ENCODE assay signal across 11 cellular contexts in the genomic region with DNA sequence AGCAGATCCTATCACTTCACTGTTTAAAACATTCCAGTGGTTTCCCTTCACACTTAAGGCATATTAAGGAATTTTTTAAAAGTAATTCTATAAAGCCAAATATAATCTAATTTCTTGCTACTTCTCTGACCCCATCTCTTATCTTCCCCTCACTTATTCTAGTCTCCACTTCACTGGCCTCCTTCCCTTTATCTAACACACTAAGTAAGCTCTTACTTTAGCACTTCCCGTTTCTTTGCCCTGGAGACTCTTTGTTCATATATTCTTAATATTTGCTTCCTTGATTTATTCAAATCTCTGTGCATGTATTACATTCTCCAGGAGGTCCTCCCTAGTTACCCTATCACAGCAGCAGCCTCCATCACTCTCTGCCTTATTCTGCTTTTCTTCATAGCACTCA. TPM values are rescaled to one million over a fixed set of nuclear protein-coding genes. Genes with fewer than 3 reads are reported as not detected.
DNase-seq lines count a peak whose midpoint lies in the region; ATAC-seq and TF ChIP-seq lines count a peak whose summit lies in the region.
"Had no signal": no experiment of that assay in that cellular context is flagged by ENCODE, and none has a peak within 500 bp of the region (broad histone marks: within the 10 kb centered on the region; RNA-seq: fewer than 3 reads in every experiment).

No MANE protein-coding gene starts in this region.

- H3K4me1 ChIP-seq in tibial artery, result no peaks in the 10 kb centered on the region
- no peaks in the 10 kb centered on the region for H3K4me1 ChIP-seq in neural progenitor cell
- H3K4me1 ChIP-seq: A549 had no signal

- TF ChIP-seq CTCF in tibial artery (IDR thresholded peaks at IDR 0.05) (no peak), neural progenitor cell (IDR thresholded peaks at IDR 0.05) (no peak)

- H3K9me3 Mint-ChIP-seq in activated CD8-positive, alpha-beta memory T cell treated with anti-CD3 and anti-CD28 coated beads, Interleukin-2, amount 10 ng/mL, durations not matched to agents 7 days and 5 days (ENCODE audit: low read depth), result no peaks in the 10 kb centered on the region
- H3K9me3 Mint-ChIP-seq in T-cell (no peaks in the 10 kb centered on the region), naive B cell (no peaks in the 10 kb centered on the region), neural progenitor cell (no peaks in the 10 kb centered on the region)

- H3K4me3 Mint-ChIP-seq in activated CD8-positive, alpha-beta memory T cell treated with anti-CD3 and anti-CD28 coated beads, Interleukin-2, amount 10 ng/mL, durations not matched to agents 7 days and 5 days, result no peak overlapping the region
- H3K4me3 Mint-ChIP-seq in T-cell (no peak overlapping the region), naive B cell (peak overlapping the region in 1 of 8 donors; percentile 27), neural progenitor cell (no peak overlapping the region)
- H3K4me3 Mint-ChIP-seq: activated CD8-positive, alpha-beta T cell treated with anti-CD3 and anti-CD28 coated beads, Interleukin-2, amount 10 ng/mL, durations not matched to agents 7 days and 5 days had no signal

- ATAC-seq in activated CD8-positive, alpha-beta memory T cell treated with anti-CD3 and anti-CD28 coated beads, Interleukin-2, amount 10 ng/mL, durations not matched to agents 7 days and 5 days, result no peak
- ATAC-seq in T-cell (replicated peaks in 1 of 4) (no peak), naive B cell (ENCODE audit: low read depth in 2 of 2) (peak; percentile 58 to 75)

- POLR2A ChIA-PET in T-cell (lab: Charles Lee), result interaction anchor here in 1 of 2 donors (0.5 kb wide), 1 partner anchor 20 kb away, joined by 5 read pairs; a partner anchor contains a TSS

- no peak overlapping the region for H3K4me2 ChIP-seq in neural progenitor cell
- H3K4me2 ChIP-seq: A549 had no signal

- H3K27me3 Mint-ChIP-seq in activated CD8-positive, alpha-beta memory T cell treated with anti-CD3 and anti-CD28 coated beads, Interleukin-2, amount 10 ng/mL, durations not matched to agents 7 days and 5 days, result no peaks in the 10 kb centered on the region
- H3K27me3 Mint-ChIP-seq in T-cell, result no peaks in the 10 kb centered on the region
- no peaks in the 10 kb centered on the region for H3K27me3 Mint-ChIP-seq in naive B cell
- no peaks in the 10 kb centered on the region for H3K27me3 Mint-ChIP-seq in neural progenitor cell (ENCODE audit: insufficient read depth, low read depth)

- H3K27ac ChIP-seq in tibial artery (no peak overlapping the region), neural progenitor cell (no peak overlapping the region)
- H3K27ac ChIP-seq: SJSA1 had no signal

- H3K9ac ChIP-seq in neural progenitor cell, result no peak overlapping the region

- CTCF ChIA-PET in activated CD8-positive, alpha-beta memory T cell treated with anti-CD3 and anti-CD28 coated beads, Interleukin-2, amount 10 ng/mL, durations not matched to agents 7 days and 5 days (lab: Charles Lee), result interaction anchor here (0.7 to 3.1 kb wide), 12 partner anchors 12 to 77 kb away, joined by 3 to 28 read pairs (median 4); no protein-coding TSS in a partner anchor
- CTCF ChIA-PET in T-cell (lab: Charles Lee), result interaction anchor here in 1 of 2 donors (0.6 to 1.7 kb wide), 3 partner anchors 18 to 470 kb away, joined by 3 to 8 read pairs (median 4); a partner anchor contains a TSS

- peaks cover 10 to 74% (median 33%) of the 10 kb centered on the region in 3 donors for H3K36me3 ChIP-seq in tibial artery
- peaks cover under 1% of the 10 kb centered on the region for H3K36me3 ChIP-seq in neural progenitor cell

- H3K9me3 ChIP-seq in tibial artery (no peaks in the 10 kb centered on the region), neural progenitor cell (ENCODE audit: low read depth) (no peaks in the 10 kb centered on the region)
- H3K9me3 ChIP-seq: A549, SJSA1 had no signal

- H3K27me3 ChIP-seq in tibial artery, result no peaks in the 10 kb centered on the region
- no peaks in the 10 kb centered on the region for H3K27me3 ChIP-seq in neural progenitor cell
- H3K27me3 ChIP-seq: SJSA1 had no signal

- H3K4me3 ChIP-seq in tibial artery (no peak overlapping the region), neural progenitor cell (no peak overlapping the region)
- H3K4me3 ChIP-seq: A549, SJSA1 had no signal

- intact Hi-C loops in tibial artery (cut with DNase I; ENCODE audit: low total_unique reads), result no loop called here

- peaks cover 52% of the 10 kb centered on the region for H3K36me3 Mint-ChIP-seq in activated CD8-positive, alpha-beta memory T cell treated with anti-CD3 and anti-CD28 coated beads, Interleukin-2, amount 10 ng/mL, durations not matched to agents 7 days and 5 days
- H3K36me3 Mint-ChIP-seq in T-cell (peaks cover 40% of the 10 kb centered on the region), naive B cell (peaks cover 9 to 33% of the 10 kb centered on the region in 2 donors), neural progenitor cell (peaks cover 9% of the 10 kb centered on the region)

- DNase-seq in activated CD8-positive, alpha-beta memory T cell treated with anti-CD3 and anti-CD28 coated beads, Interleukin-2, amount 10 ng/mL, durations not matched to agents 7 days and 5 days, result no peak
- no peak for DNase-seq in activated CD8-positive, alpha-beta memory T cell treated with anti-CD3 and anti-CD28 coated beads for 24 hours
- no peak for DNase-seq in T-cell
- DNase-seq in naive B cell, result no peak
- no peak for DNase-seq in tibial artery
- no peak for DNase-seq in neural progenitor cell (ENCODE audit: low spot score)
- DNase-seq: activated gamma-delta T cell had no signal

- H2AFZ ChIP-seq in neural progenitor cell (replicated peaks), result no peak overlapping the region

- H4K20me1 ChIP-seq in neural progenitor cell (ENCODE audit: low read depth), result no peaks in the 10 kb centered on the region

- no peaks in the 10 kb centered on the region for H3K79me2 ChIP-seq in neural progenitor cell (ENCODE audit: low read depth)

- no peaks in the 10 kb centered on the region for H3F3A ChIP-seq in neural progenitor cell (ENCODE audit: low read depth)

- H3K4me1 Mint-ChIP-seq in activated CD8-positive, alpha-beta memory T cell treated with anti-CD3 and anti-CD28 coated beads, Interleukin-2, amount 10 ng/mL, durations not matched to agents 7 days and 5 days, result peaks cover 6% of the 10 kb centered on the region
- peaks cover 5 to 9% (median 7%) of the 10 kb centered on the region in 3 donors for H3K4me1 Mint-ChIP-seq in T-cell
- H3K4me1 Mint-ChIP-seq in naive B cell, result peaks cover 16 to 19% (median 17%) of the 10 kb centered on the region in 3 donors
- peaks cover 4% of the 10 kb centered on the region for H3K4me1 Mint-ChIP-seq in neural progenitor cell

- peak overlapping the region; percentile 54 for H3K27ac Mint-ChIP-seq in activated CD8-positive, alpha-beta memory T cell treated with anti-CD3 and anti-CD28 coated beads, Interleukin-2, amount 10 ng/mL, durations not matched to agents 7 days and 5 days
- H3K27ac Mint-ChIP-seq in T-cell (peak overlapping the region; percentile 24 to 47), naive B cell (peak overlapping the region in 4 of 6 donors; percentile 3 to 70 (median 43)), neural progenitor cell (no peak overlapping the region)
- H3K27ac Mint-ChIP-seq: activated CD8-positive, alpha-beta T cell treated with anti-CD3 and anti-CD28 coated beads, Interleukin-2, amount 10 ng/mL, durations not matched to agents 7 days and 5 days had no signal

RNA-seq across cellular contexts. Expression of a gene that starts 20.3 kb away (rescaled TPM):
- total RNA-seq in activated CD8-positive, alpha-beta memory T cell treated with anti-CD3 and anti-CD28 coated beads, Interleukin-2, amount 10 ng/mL, durations not matched to agents 7 days and 5 days, result 100 to 1,000 TPM; 117 to 130 TPM
- total RNA-seq in T-cell (10 to 100 TPM; 58.4 to 87.0 (median 75.2) TPM), neural progenitor cell (ENCODE audit: low replicate concordance) (45.5 and 77.1 TPM in 2 replicates)
- 10 to 100 TPM in 1 of 6 donors, 1 to 10 TPM in 5; 2.5 to 17.3 (median 3.8) TPM for polyA plus RNA-seq in naive B cell (ENCODE audit: low read depth in 6 of 6)

RNA-seq across cellular contexts. Expression of a gene that starts 26.9 kb away (rescaled TPM):
- total RNA-seq in activated CD8-positive, alpha-beta memory T cell treated with anti-CD3 and anti-CD28 coated beads, Interleukin-2, amount 10 ng/mL, durations not matched to agents 7 days and 5 days, result 10 to 100 TPM; 37.9 to 41.1 TPM
- 10 to 100 TPM; 16.6 to 32.1 (median 28.9) TPM for total RNA-seq in T-cell
- polyA plus RNA-seq in naive B cell (ENCODE audit: low read depth in 6 of 6), result 10 to 100 TPM; 21.3 to 31.4 (median 27.9) TPM
- 52.0 and 88.1 TPM in 2 replicates for total RNA-seq in neural progenitor cell (ENCODE audit: low replicate concordance)

RNA-seq across cellular contexts. Expression of a gene that starts 32.8 kb away (rescaled TPM):
- 10 to 100 TPM; 65.4 to 91.4 TPM for total RNA-seq in activated CD8-positive, alpha-beta memory T cell treated with anti-CD3 and anti-CD28 coated beads, Interleukin-2, amount 10 ng/mL, durations not matched to agents 7 days and 5 days
- total RNA-seq in T-cell, result 10 to 100 TPM; 14.4 to 38.5 (median 25.6) TPM
- polyA plus RNA-seq in naive B cell (ENCODE audit: low read depth in 6 of 6), result 10 to 100 TPM; 15.1 to 41.4 (median 19.1) TPM
- 10.7 and 17.0 TPM in 2 replicates for total RNA-seq in neural progenitor cell (ENCODE audit: low replicate concordance)

RNA-seq across cellular contexts. Expression of a gene that starts 32.9 kb away (rescaled TPM):
- 100 to 1,000 TPM in 1 of 2 experiments, 10 to 100 TPM in 1; 83.2 to 105 TPM for total RNA-seq in activated CD8-positive, alpha-beta memory T cell treated with anti-CD3 and anti-CD28 coated beads, Interleukin-2, amount 10 ng/mL, durations not matched to agents 7 days and 5 days
- total RNA-seq in T-cell (10 to 100 TPM; 48.2 to 51.4 (median 50.3) TPM), neural progenitor cell (ENCODE audit: low replicate concordance) (62.5 and 65.0 TPM in 2 replicates)
- 10 to 100 TPM in 1 of 6 donors, 1 to 10 TPM in 5; 5.0 to 15.3 (median 7.7) TPM for polyA plus RNA-seq in naive B cell (ENCODE audit: low read depth in 6 of 6)

RNA-seq across cellular contexts. Expression of a gene that starts 36.1 kb away (rescaled TPM):
- not detected for total RNA-seq in activated CD8-positive, alpha-beta memory T cell treated with anti-CD3 and anti-CD28 coated beads, Interleukin-2, amount 10 ng/mL, durations not matched to agents 7 days and 5 days
- total RNA-seq in T-cell (not detected), neural progenitor cell (ENCODE audit: low replicate concordance) (0.47 and 1.4 TPM in 2 replicates)
- polyA plus RNA-seq in naive B cell (ENCODE audit: low read depth in 6 of 6), result 1 to 10 TPM in 4 of 6 donors, under 1 TPM in 1, not detected in 1; 0.96 to 1.9 (median 1.5) TPM
- total RNA-seq: activated CD8-positive, alpha-beta T cell treated with anti-CD3 and anti-CD28 coated beads, Interleukin-2, amount 10 ng/mL, durations not matched to agents 7 days and 5 days; mesenteric fat pad; SJSA1 had no signal

Comparison
In these comparisons a context has a peak if more than half of its experiments do, and no peak if none do; other contexts are left out.
1. ATAC-seq: peak in naive B cell (2 of 2); none in activated CD8-positive, alpha-beta memory T cell treated with anti-CD3 and anti-CD28 coated beads, Interleukin-2, amount 10 ng/mL, durations not matched to agents 7 days and 5 days (single experiment) and T-cell (0 of 4).